Comparison of ENCODE assay signal across 15 cellular contexts in genomic region chr11:57674251-57674650, GRCh38. TPM values are rescaled to one million over a fixed set of nuclear protein-coding genes. Genes with fewer than 3 reads are reported as not detected.
DNase-seq lines count a peak whose midpoint lies in the region; ATAC-seq lines count a peak whose summit lies in the region.
"Had no signal": no experiment of that assay in that cellular context is flagged by ENCODE, and none has a peak within 500 bp of the region (broad histone marks: within the 10 kb centered on the region; RNA-seq: fewer than 3 reads in every experiment).

No MANE protein-coding gene starts in this region.

- peaks cover 75% of the 10 kb centered on the region for H3K4me1 Mint-ChIP-seq in activated CD8-positive, alpha-beta memory T cell treated with anti-CD3 and anti-CD28 coated beads, Interleukin-2, amount 10 ng/mL, durations not matched to agents 7 days and 5 days
- peaks cover 82 to 86% (median 83%) of the 10 kb centered on the region in 3 donors for H3K4me1 Mint-ChIP-seq in T-cell
- H3K4me1 Mint-ChIP-seq in stimulated activated naive B cell treated with anti-CD40 and anti-IgM and Interleukin-4, amounts not matched to agents 10 μg/mL and 1 μg/mL and 100 μg/mL, for 72 hours, result peaks cover 29 to 59% of the 10 kb centered on the region in 2 donors

- H3K4me3 Mint-ChIP-seq in activated CD8-positive, alpha-beta memory T cell treated with anti-CD3 and anti-CD28 coated beads, Interleukin-2, amount 10 ng/mL, durations not matched to agents 7 days and 5 days, result no peak overlapping the region
- H3K4me3 Mint-ChIP-seq in T-cell, result peak overlapping the region in 1 of 3 donors; percentile 6
- no peak overlapping the region for H3K4me3 Mint-ChIP-seq in stimulated activated naive B cell treated with anti-CD40 and anti-IgM and Interleukin-4, amounts not matched to agents 10 μg/mL and 1 μg/mL and 100 μg/mL, for 72 hours

- in situ Hi-C loops in G401 (cut with HindIII; ENCODE audit: low sequenced_read_pairs), result no loop called here

- H3K36me3 Mint-ChIP-seq in activated CD8-positive, alpha-beta memory T cell treated with anti-CD3 and anti-CD28 coated beads, Interleukin-2, amount 10 ng/mL, durations not matched to agents 7 days and 5 days, result peaks cover 58% of the 10 kb centered on the region
- H3K36me3 Mint-ChIP-seq in T-cell, result peaks cover 37% of the 10 kb centered on the region
- H3K36me3 Mint-ChIP-seq in stimulated activated naive B cell treated with anti-CD40 and anti-IgM and Interleukin-4, amounts not matched to agents 10 μg/mL and 1 μg/mL and 100 μg/mL, for 72 hours, result peaks cover 29 to 43% of the 10 kb centered on the region in 2 donors

- CTCF ChIA-PET in activated CD8-positive, alpha-beta memory T cell treated with anti-CD3 and anti-CD28 coated beads, Interleukin-2, amount 10 ng/mL, durations not matched to agents 7 days and 5 days (lab: Charles Lee), result no interaction called here
- CTCF ChIA-PET in T-cell (lab: Charles Lee), result interaction anchor here in 1 of 2 donors (0.7 kb wide), 1 partner anchor 36 kb away, joined by 6 read pairs; no protein-coding TSS in a partner anchor

- peak overlapping the region; percentile 13 for H3K27ac Mint-ChIP-seq in activated CD8-positive, alpha-beta memory T cell treated with anti-CD3 and anti-CD28 coated beads, Interleukin-2, amount 10 ng/mL, durations not matched to agents 7 days and 5 days
- H3K27ac Mint-ChIP-seq in T-cell, result peak overlapping the region; percentile 64 to 69
- H3K27ac Mint-ChIP-seq in stimulated activated naive B cell treated with anti-CD40 and anti-IgM and Interleukin-4, amounts not matched to agents 10 μg/mL and 1 μg/mL and 100 μg/mL, for 72 hours, result peak overlapping the region; percentile 66

- POLR2A ChIA-PET in T-cell (lab: Charles Lee), result interaction anchor here in 1 of 2 donors (0.6 kb wide), 1 partner anchor 24 kb away, joined by 6 read pairs; no protein-coding TSS in a partner anchor

- no peaks in the 10 kb centered on the region for H3K9me3 Mint-ChIP-seq in activated CD8-positive, alpha-beta memory T cell treated with anti-CD3 and anti-CD28 coated beads, Interleukin-2, amount 10 ng/mL, durations not matched to agents 7 days and 5 days (ENCODE audit: low read depth)
- no peaks in the 10 kb centered on the region for H3K9me3 Mint-ChIP-seq in T-cell
- H3K9me3 Mint-ChIP-seq in stimulated activated naive B cell treated with anti-CD40 and anti-IgM and Interleukin-4, amounts not matched to agents 10 μg/mL and 1 μg/mL and 100 μg/mL, for 72 hours, result no peaks in the 10 kb centered on the region

- no peak for DNase-seq in activated CD8-positive, alpha-beta memory T cell treated with anti-CD3 and anti-CD28 coated beads, Interleukin-2, amount 10 ng/mL, durations not matched to agents 7 days and 5 days
- DNase-seq in activated CD8-positive, alpha-beta memory T cell treated with anti-CD3 and anti-CD28 coated beads for 24 hours, result no peak
- DNase-seq in T-cell (no peak), glomerular visceral epithelial cell (ENCODE audit: extremely low spot score) (peak; percentile 58), NCI-H128 (lab: John Stamatoyannopoulos, UW; ENCODE audit: unreplicated experiment) (no peak), GF-D8 (lab: John Stamatoyannopoulos, UW) (no peak), G401 (ENCODE audit: low spot score) (no peak)
- DNase-seq in stimulated activated naive B cell treated with anti-CD40 and anti-IgM and Interleukin-4, amounts not matched to agents 10 μg/mL and 1 μg/mL and 100 μg/mL, for 72 hours, result no peak
- DNase-seq: caudate nucleus; foreskin melanocyte; IMR-90; stimulated activated CD8-positive, alpha-beta memory T cell treated with anti-CD3 and anti-CD28 coated beads, Interleukin-4, amount 100 ng/mL, for 48 hours; T-helper 1 cell; transverse colon had no signal

- no peak for ATAC-seq in activated CD8-positive, alpha-beta memory T cell treated with anti-CD3 and anti-CD28 coated beads, Interleukin-2, amount 10 ng/mL, durations not matched to agents 7 days and 5 days
- ATAC-seq in T-cell (replicated peaks in 1 of 4), result no peak
- ATAC-seq in stimulated activated naive B cell treated with anti-CD40 and anti-IgM and Interleukin-4, amounts not matched to agents 10 μg/mL and 1 μg/mL and 100 μg/mL, for 72 hours (replicated peaks), result no peak
- ATAC-seq: sciatic nerve had no signal

- no peaks in the 10 kb centered on the region for H3K27me3 Mint-ChIP-seq in activated CD8-positive, alpha-beta memory T cell treated with anti-CD3 and anti-CD28 coated beads, Interleukin-2, amount 10 ng/mL, durations not matched to agents 7 days and 5 days
- H3K27me3 Mint-ChIP-seq in T-cell, result no peaks in the 10 kb centered on the region
- no peaks in the 10 kb centered on the region for H3K27me3 Mint-ChIP-seq in stimulated activated naive B cell treated with anti-CD40 and anti-IgM and Interleukin-4, amounts not matched to agents 10 μg/mL and 1 μg/mL and 100 μg/mL, for 72 hours

RNA-seq across cellular contexts. Expression of gene ZDHHC5, which starts 6.3 kb away (rescaled TPM):
- total RNA-seq in activated CD8-positive, alpha-beta memory T cell treated with anti-CD3 and anti-CD28 coated beads, Interleukin-2, amount 10 ng/mL, durations not matched to agents 7 days and 5 days, result 10 to 100 TPM; 74.5 to 75.9 TPM
- 10 to 100 TPM; 57.3 to 67.2 (median 60.7) TPM for total RNA-seq in T-cell
- 46.5 and 49.0 TPM in 2 replicates for total RNA-seq in G401 (2014; rRNA removed; shearing (Covaris generic))

RNA-seq across cellular contexts. Expression of gene CLP1, which starts 16.7 kb away (rescaled TPM):
- 10 to 100 TPM; 15.7 to 22.6 TPM for total RNA-seq in activated CD8-positive, alpha-beta memory T cell treated with anti-CD3 and anti-CD28 coated beads, Interleukin-2, amount 10 ng/mL, durations not matched to agents 7 days and 5 days
- 10 to 100 TPM; 14.3 to 16.0 (median 14.5) TPM for total RNA-seq in T-cell
- 30.5 and 33.9 TPM in 2 replicates for total RNA-seq in G401 (2014; rRNA removed; shearing (Covaris generic))

RNA-seq across cellular contexts. Expression of gene YPEL4, which starts 24.5 kb away (rescaled TPM):
- total RNA-seq in activated CD8-positive, alpha-beta memory T cell treated with anti-CD3 and anti-CD28 coated beads, Interleukin-2, amount 10 ng/mL, durations not matched to agents 7 days and 5 days, result 1 to 10 TPM in 1 of 2 experiments, under 1 TPM in 1; 0.42 to 1.0 TPM
- total RNA-seq in T-cell, result 10 to 100 TPM in 3 of 5 donors, 1 to 10 TPM in 2; 1.8 to 13.5 (median 11.1) TPM
- 2.1 TPM in 1 of 2 replicates, not detected in the other for total RNA-seq in G401 (2014; rRNA removed; shearing (Covaris generic))

RNA-seq across cellular contexts. Expression of gene MED19, which starts 37.8 kb away (rescaled TPM):
- total RNA-seq in activated CD8-positive, alpha-beta memory T cell treated with anti-CD3 and anti-CD28 coated beads, Interleukin-2, amount 10 ng/mL, durations not matched to agents 7 days and 5 days, result 10 to 100 TPM; 11.7 to 14.9 TPM
- total RNA-seq in T-cell, result 10 to 100 TPM; 11.4 to 14.8 (median 12.7) TPM
- total RNA-seq in G401 (2014; rRNA removed; shearing (Covaris generic)), result 28.9 and 40.7 TPM in 2 replicates

RNA-seq across cellular contexts. Expression of gene TMX2, which starts 38.1 kb away (rescaled TPM):
- 10 to 100 TPM; 58.2 to 77.4 TPM for total RNA-seq in activated CD8-positive, alpha-beta memory T cell treated with anti-CD3 and anti-CD28 coated beads, Interleukin-2, amount 10 ng/mL, durations not matched to agents 7 days and 5 days
- 10 to 100 TPM; 34.5 to 55.9 (median 51.2) TPM for total RNA-seq in T-cell
- 104 and 145 TPM in 2 replicates for total RNA-seq in G401 (2014; rRNA removed; shearing (Covaris generic))

Comparison
In these comparisons a context has a peak if more than half of its experiments do, and no peak if none do; other contexts are left out.
1. H3K27ac Mint-ChIP-seq: peak in every context shown above with its lines; median percentile 66 in T-cell; 66 in stimulated activated naive B cell treated with anti-CD40 and anti-IgM and Interleukin-4, amounts not matched to agents 10 μg/mL and 1 μg/mL and 100 μg/mL, for 72 hours; 13 in activated CD8-positive, alpha-beta memory T cell treated with anti-CD3 and anti-CD28 coated beads, Interleukin-2, amount 10 ng/mL, durations not matched to agents 7 days and 5 days.